Comparison of ENCODE assay signal across 8 cellular contexts in genomic region chr16:50627419-50627818, GRCh38. TPM values are rescaled to one million over a fixed set of nuclear protein-coding genes. Genes with fewer than 3 reads are reported as not detected.
DNase-seq lines count a peak whose midpoint lies in the region; ATAC-seq lines count a peak whose summit lies in the region.

No MANE protein-coding gene starts in this region.

- no peaks in the 10 kb centered on the region for H3K36me3 Mint-ChIP-seq in T-helper 1 cell treated with Interleukin-12 subunit alpha and Interleukin-12 subunit beta and Interleukin-4 antibody, amounts not matched to agents 30 μg/mL and 1 μg/mL, for 36 hours (ENCODE audit: low read depth)
- H3K36me3 Mint-ChIP-seq in central memory CD8-positive, alpha-beta T cell (ENCODE audit: insufficient read depth): peaks cover 3% of the 10 kb centered on the region
- peaks cover 0 to 20% (median 8%) of the 10 kb centered on the region in 5 donors for H3K36me3 Mint-ChIP-seq in naive thymus-derived CD4-positive, alpha-beta T cell

- H3K4me1 Mint-ChIP-seq in T-helper 1 cell treated with Interleukin-12 subunit alpha and Interleukin-12 subunit beta and Interleukin-4 antibody, amounts not matched to agents 30 μg/mL and 1 μg/mL, for 36 hours (ENCODE audit: low read depth): peaks cover 17% of the 10 kb centered on the region
- peaks cover 16% of the 10 kb centered on the region for H3K4me1 Mint-ChIP-seq in central memory CD8-positive, alpha-beta T cell
- H3K4me1 Mint-ChIP-seq in naive thymus-derived CD4-positive, alpha-beta T cell: peaks cover 29 to 50% (median 44%) of the 10 kb centered on the region in 7 donors

- H3K4me3 ChIP-seq in naive thymus-derived CD4-positive, alpha-beta T cell (ENCODE audit: low read length): peak overlapping the region; percentile 29

- peaks cover 0 to 45% of the 10 kb centered on the region in 2 donors for H3K4me1 ChIP-seq in naive thymus-derived CD4-positive, alpha-beta T cell (ENCODE audit: control insufficient read depth in 2 of 2, insufficient read depth in 2 of 2, low read length in 2 of 2)

- POLR2A ChIA-PET in naive thymus-derived CD4-positive, alpha-beta T cell (lab: Charles Lee): interaction anchor here (1.0 to 1.6 kb wide), 5 partner anchors 9 to 260 kb away, joined by 3 to 5 read pairs (median 4); no protein-coding TSS in a partner anchor

- ATAC-seq in GM18868 (IDR thresholded peaks at IDR 0.05; ENCODE audit: unreplicated experiment) (peak; percentile 60), HG02973 (IDR thresholded peaks at IDR 0.05; ENCODE audit: unreplicated experiment) (no peak), HG03139 (IDR thresholded peaks at IDR 0.05; ENCODE audit: unreplicated experiment) (no peak), HG03342 (IDR thresholded peaks at IDR 0.05; ENCODE audit: unreplicated experiment) (no peak)
- ATAC-seq in central memory CD8-positive, alpha-beta T cell (replicated peaks; ENCODE audit: extremely low read depth, poor library complexity, severe bottlenecking): no peak
- peak; percentile 78 for ATAC-seq in naive thymus-derived CD4-positive, alpha-beta T cell

- DNase-seq in central memory CD8-positive, alpha-beta T cell (ENCODE audit: low spot score in 2 of 2): no peak
- DNase-seq in naive thymus-derived CD4-positive, alpha-beta T cell: peak in 7 of 9 donors; percentile 29 to 67 (median 57)
- DNase-seq in NCI-H187 treated with DMSO at 0.1 percent for 48 hours (lab: John Stamatoyannopoulos, UW): no peak

- H3K9me3 Mint-ChIP-seq in T-helper 1 cell treated with Interleukin-12 subunit alpha and Interleukin-12 subunit beta and Interleukin-4 antibody, amounts not matched to agents 30 μg/mL and 1 μg/mL, for 36 hours: no peaks in the 10 kb centered on the region
- H3K9me3 Mint-ChIP-seq in central memory CD8-positive, alpha-beta T cell: no peaks in the 10 kb centered on the region
- H3K9me3 Mint-ChIP-seq in naive thymus-derived CD4-positive, alpha-beta T cell: no peaks in the 10 kb centered on the region

- CTCF ChIA-PET in naive thymus-derived CD4-positive, alpha-beta T cell (lab: Charles Lee): interaction anchor here (0.7 to 1.9 kb wide), 16 partner anchors 13 to 417 kb away, joined by 3 to 7 read pairs (median 4); partner anchors contain the start of genes BRD7 and NKD1

- H3K27me3 Mint-ChIP-seq in T-helper 1 cell treated with Interleukin-12 subunit alpha and Interleukin-12 subunit beta and Interleukin-4 antibody, amounts not matched to agents 30 μg/mL and 1 μg/mL, for 36 hours (ENCODE audit: low read depth): no peaks in the 10 kb centered on the region
- no peaks in the 10 kb centered on the region for H3K27me3 Mint-ChIP-seq in central memory CD8-positive, alpha-beta T cell
- H3K27me3 Mint-ChIP-seq in naive thymus-derived CD4-positive, alpha-beta T cell: no peaks in the 10 kb centered on the region

- peak overlapping the region; percentile 42 for H3K4me3 Mint-ChIP-seq in T-helper 1 cell treated with Interleukin-12 subunit alpha and Interleukin-12 subunit beta and Interleukin-4 antibody, amounts not matched to agents 30 μg/mL and 1 μg/mL, for 36 hours
- peak overlapping the region; percentile 55 for H3K4me3 Mint-ChIP-seq in central memory CD8-positive, alpha-beta T cell
- H3K4me3 Mint-ChIP-seq in naive thymus-derived CD4-positive, alpha-beta T cell: peak overlapping the region; percentile 68 to 90 (median 84)

- H3K27ac Mint-ChIP-seq in T-helper 1 cell treated with Interleukin-12 subunit alpha and Interleukin-12 subunit beta and Interleukin-4 antibody, amounts not matched to agents 30 μg/mL and 1 μg/mL, for 36 hours: peak overlapping the region; percentile 56
- H3K27ac Mint-ChIP-seq in central memory CD8-positive, alpha-beta T cell (ENCODE audit: low read depth): peak overlapping the region; percentile 78
- H3K27ac Mint-ChIP-seq in naive thymus-derived CD4-positive, alpha-beta T cell: peak overlapping the region; percentile 71 to 95 (median 88)

- H3K36me3 ChIP-seq in naive thymus-derived CD4-positive, alpha-beta T cell (ENCODE audit: control insufficient read depth in 2 of 3, insufficient read depth in 3 of 3, low read length in 3 of 3): peaks cover 0 to 23% (median 0%) of the 10 kb centered on the region in 3 experiments

- intact Hi-C loops in naive thymus-derived CD4-positive, alpha-beta T cell (cut with micrococcal nuclease): loop anchor here in 1 of 2 donors (1.0 to 5.0 kb wide), 10 partner anchors 25 to 413 kb away; partner anchors contain the start of gene ADCY7

- no peaks in the 10 kb centered on the region for H3K27me3 ChIP-seq in naive thymus-derived CD4-positive, alpha-beta T cell (ENCODE audit: control insufficient read depth in 2 of 2, insufficient read depth in 2 of 2, low read length in 2 of 2)

- H3K27ac ChIP-seq in naive thymus-derived CD4-positive, alpha-beta T cell (ENCODE audit: low read depth, low read length): peak overlapping the region; percentile 43

- H3K9me3 ChIP-seq in naive thymus-derived CD4-positive, alpha-beta T cell (ENCODE audit: control insufficient read depth in 2 of 3, low read length in 3 of 3): no peaks in the 10 kb centered on the region

RNA-seq across cellular contexts. Expression of gene SNX20, which starts 53.7 kb away (rescaled TPM):
- total RNA-seq in naive thymus-derived CD4-positive, alpha-beta T cell: 10 to 100 TPM; 32.4 to 94.9 (median 70.8) TPM
- 10 to 100 TPM; 62.6 to 96.1 TPM for polyA plus RNA-seq in naive thymus-derived CD4-positive, alpha-beta T cell

Comparison
In these comparisons a context has a peak if more than half of its experiments do, and no peak if none do; other contexts are left out.
1. ATAC-seq: peak in GM18868 (single experiment) and naive thymus-derived CD4-positive, alpha-beta T cell (single experiment); none in central memory CD8-positive, alpha-beta T cell (single experiment), HG02973 (single experiment), HG03139 (single experiment) and HG03342 (single experiment).
2. DNase-seq: peak in naive thymus-derived CD4-positive, alpha-beta T cell (7 of 9); none in central memory CD8-positive, alpha-beta T cell (0 of 2) and NCI-H187 treated with DMSO at 0.1 percent for 48 hours (single experiment).
3. Peak in every context shown above with its lines, with median percentiles within 50 percentile points of each other: H3K27ac Mint-ChIP-seq and H3K4me3 Mint-ChIP-seq.